Comparison of ENCODE assay signal across 1 cellular context in genomic region chr17:3865166-3865565, GRCh38.
TF ChIP-seq lines count a peak whose summit lies in the region.

No MANE protein-coding gene starts in this region.

TF ChIP-seq in HepG2, 621 proteins besides CTCF, POLR2A, EP300 and RAD21:
- TF ChIP-seq MAFK (conservative IDR thresholded peaks at IDR 0.05 in 1 of 2, IDR thresholded peaks at IDR 0.05 in 1 of 2; ENCODE audit: low read length in 2 of 2) (peak; percentile 93 to 97), ZNF10 (CRISPR knock-in tag; IDR thresholded peaks at IDR 0.05; ENCODE audit: borderline replicate concordance, low read depth) (no peak), MAFF (IDR thresholded peaks at IDR 0.05; ENCODE audit: low read depth, low read length) (peak; percentile 92), RNF2 (conservative IDR thresholded peaks at IDR 0.05; ENCODE audit: low read depth) (no peak), RBFOX2 (IDR thresholded peaks at IDR 0.05; ENCODE audit: low read depth, low read length) (no peak)
